ENCODE assay signal across 1 cellular context in genomic region chr2:7676714-7677113, GRCh38.
TF ChIP-seq lines count a peak whose summit lies in the region.

No MANE protein-coding gene starts in this region.

TF ChIP-seq in H1, 55 proteins besides CTCF, POLR2A, EP300 and RAD21 (continued from another document):
- TF ChIP-seq POLR2AphosphoS5 (IDR thresholded peaks at IDR 0.05; ENCODE audit: low read depth, low read length) (no peak), RBBP5 (IDR thresholded peaks at IDR 0.05; ENCODE audit: borderline replicate concordance, low read depth, low read length) (no peak), EGR1 (IDR thresholded peaks at IDR 0.05; ENCODE audit: borderline replicate concordance, low read depth, low read length) (no peak), SIRT6 (IDR thresholded peaks at IDR 0.05; ENCODE audit: low read length) (no peak), TBP (IDR thresholded peaks at IDR 0.05; ENCODE audit: low read depth, low read length) (no peak)
TF ChIP-seq in H1: peak in this region for 0.
